ENCODE assay signal across 8 cellular contexts in the genomic region with DNA sequence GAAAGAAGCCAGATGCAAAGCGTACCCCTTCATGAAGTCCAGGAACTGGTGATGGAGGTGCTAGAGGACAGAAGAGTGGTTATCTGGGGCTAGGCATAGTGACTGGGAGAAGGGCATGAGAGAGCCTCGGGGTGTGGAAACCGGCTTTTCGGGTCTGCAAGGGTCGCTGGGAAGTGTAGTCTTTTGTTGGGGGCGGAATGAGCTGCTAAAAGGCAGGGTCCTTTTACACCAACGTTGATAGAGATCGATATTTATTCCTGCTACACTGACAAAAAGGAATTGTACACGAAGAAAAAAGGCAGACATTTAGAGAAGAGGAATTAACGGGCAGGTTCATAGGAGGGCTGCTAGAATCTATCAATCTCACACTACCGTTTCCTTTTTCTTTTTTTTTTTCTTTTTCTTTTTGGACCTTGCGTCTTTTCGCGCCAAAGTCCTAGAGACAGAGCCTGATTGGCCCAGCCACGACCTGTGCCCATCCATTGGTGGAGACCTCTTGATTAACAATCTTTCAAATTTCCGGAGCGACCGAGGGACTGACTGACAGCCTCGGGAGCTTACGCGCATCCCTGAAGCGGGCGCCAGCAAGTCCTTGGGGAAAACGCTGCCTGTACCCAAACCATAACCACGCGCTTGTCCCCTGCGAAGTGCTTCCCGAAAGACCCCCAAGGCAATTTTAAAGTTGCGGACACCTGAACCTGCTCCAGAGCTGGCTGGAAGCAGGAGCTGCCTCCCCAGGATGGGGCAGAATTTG. TPM values are rescaled to one million over a fixed set of nuclear protein-coding genes. Genes with fewer than 3 reads are reported as not detected.
DNase-seq lines count a peak whose midpoint lies in the region; ATAC-seq and TF ChIP-seq lines count a peak whose summit lies in the region.

No MANE protein-coding gene starts in this region.

- H3K9me3 Mint-ChIP-seq in activated naive CD8-positive, alpha-beta T cell treated with anti-CD3 and anti-CD28 coated beads for 36 hours: no peaks in the 10 kb centered on the region

- H3K27ac ChIP-seq in left ventricle myocardium inferior (replicated peaks) (no peak overlapping the region), prostate gland (no peak overlapping the region), uterus (no peak overlapping the region)

- peak; percentile 93 for DNase-seq in GM12865 (ENCODE audit: low read depth)
- DNase-seq in NB4 (ENCODE audit: low read depth): peak; percentile 96
- peak; percentile 80 for DNase-seq in activated naive CD8-positive, alpha-beta T cell treated with anti-CD3 and anti-CD28 coated beads for 36 hours
- DNase-seq in left ventricle myocardium inferior: peak; percentile 32
- DNase-seq in prostate gland (ENCODE audit: low spot score): peak; percentile 53
- DNase-seq in uterus: peak; percentile 38 to 42

- TF ChIP-seq POLR2A in NB4 (IDR thresholded peaks at IDR 0.05; ENCODE audit: extremely low read depth, insufficient read length): no peak
- TF ChIP-seq POLR2A in prostate gland (IDR thresholded peaks at IDR 0.05): no peak
- TF ChIP-seq POLR2A in uterus (IDR thresholded peaks at IDR 0.05): no peak

- H3K27me3 ChIP-seq in left ventricle myocardium inferior (ENCODE audit: low read depth) (no peaks in the 10 kb centered on the region), prostate gland (replicated peaks; ENCODE audit: insufficient read depth) (no peaks in the 10 kb centered on the region), uterus (no peaks in the 10 kb centered on the region)

- peaks cover 14% of the 10 kb centered on the region for H3K4me1 ChIP-seq in left ventricle myocardium inferior
- no peaks in the 10 kb centered on the region for H3K4me1 ChIP-seq in prostate gland (replicated peaks)
- H3K4me1 ChIP-seq in uterus: no peaks in the 10 kb centered on the region

- peaks cover 3% of the 10 kb centered on the region for H3K27me3 Mint-ChIP-seq in activated naive CD8-positive, alpha-beta T cell treated with anti-CD3 and anti-CD28 coated beads for 36 hours

- H3K9me3 ChIP-seq in left ventricle myocardium inferior (replicated peaks): no peaks in the 10 kb centered on the region
- H3K9me3 ChIP-seq in prostate gland: no peaks in the 10 kb centered on the region
- H3K9me3 ChIP-seq in uterus: no peaks in the 10 kb centered on the region

- H3K36me3 Mint-ChIP-seq in activated naive CD8-positive, alpha-beta T cell treated with anti-CD3 and anti-CD28 coated beads for 36 hours: no peaks in the 10 kb centered on the region

- H3K4me3 Mint-ChIP-seq in activated naive CD8-positive, alpha-beta T cell treated with anti-CD3 and anti-CD28 coated beads for 36 hours: peak overlapping the region; percentile 97

- H3K27ac Mint-ChIP-seq in activated naive CD8-positive, alpha-beta T cell treated with anti-CD3 and anti-CD28 coated beads for 36 hours: peak overlapping the region; percentile 91

- intact Hi-C loops in left ventricle myocardium inferior (cut with micrococcal nuclease) (no loop called here), prostate gland (cut with DNase I) (no loop called here), uterus (cut with DNase I; ENCODE audit: low total_unique reads) (no loop called here)

- H3K36me3 ChIP-seq in left ventricle myocardium inferior: no peaks in the 10 kb centered on the region
- no peaks in the 10 kb centered on the region for H3K36me3 ChIP-seq in prostate gland
- no peaks in the 10 kb centered on the region for H3K36me3 ChIP-seq in uterus

- peaks cover 9% of the 10 kb centered on the region for H3K4me1 Mint-ChIP-seq in activated naive CD8-positive, alpha-beta T cell treated with anti-CD3 and anti-CD28 coated beads for 36 hours

- under 1% methylated on average over 27 of the region's 29 CpGs for WGBS in prostate gland

- ATAC-seq in HG02610 (IDR thresholded peaks at IDR 0.05; ENCODE audit: unreplicated experiment): peak; percentile 95
- peak; percentile 99 for ATAC-seq in SK-N-SH treated with all-trans-retinoic acid at 6 μM for 48 hours

- TF ChIP-seq CTCF in GM12865 (IDR thresholded peaks at IDR 0.05; ENCODE audit: insufficient read depth, low read depth, low read length, missing control alignments): no peak
- TF ChIP-seq CTCF in NB4 (IDR thresholded peaks at IDR 0.05; ENCODE audit: low read depth, low read length): no peak
- no peak for TF ChIP-seq CTCF in left ventricle myocardium inferior (IDR thresholded peaks at IDR 0.05; ENCODE audit: borderline replicate concordance)
- TF ChIP-seq CTCF in prostate gland (IDR thresholded peaks at IDR 0.05): no peak
- no peak for TF ChIP-seq CTCF in uterus (IDR thresholded peaks at IDR 0.05)

- H3K4me3 ChIP-seq in GM12865 (ENCODE audit: low read depth, low read length): peak overlapping the region; percentile 92
- H3K4me3 ChIP-seq in NB4 (ENCODE audit: low read depth, low read length): peak overlapping the region; percentile 87
- peak overlapping the region; percentile 67 for H3K4me3 ChIP-seq in left ventricle myocardium inferior
- peak overlapping the region; percentile 28 to 33 for H3K4me3 ChIP-seq in prostate gland
- H3K4me3 ChIP-seq in uterus: peak overlapping the region; percentile 36 to 42

TF ChIP-seq in SK-N-SH treated with all-trans-retinoic acid at 6 μM for 48 hours, 23 proteins besides CTCF, POLR2A, EP300 and RAD21 (continues in another document):
- TF ChIP-seq ZFP3 (CRISPR knock-in tag; IDR thresholded peaks at IDR 0.05) (no peak), RARB (CRISPR knock-in tag; IDR thresholded peaks at IDR 0.05) (no peak), ZNF565 (CRISPR knock-in tag; conservative IDR thresholded peaks at IDR 0.05; ENCODE audit: low read depth) (no peak), ZNF70 (CRISPR knock-in tag; IDR thresholded peaks at IDR 0.05) (no peak), ZC3H10 (CRISPR knock-in tag; IDR thresholded peaks at IDR 0.05) (no peak), ISL1 (CRISPR knock-in tag; IDR thresholded peaks at IDR 0.05) (no peak), PPARA (CRISPR knock-in tag; IDR thresholded peaks at IDR 0.05; ENCODE audit: borderline replicate concordance) (no peak), ZNF8 (CRISPR knock-in tag; IDR thresholded peaks at IDR 0.05) (no peak), TCF4 (CRISPR knock-in tag; IDR thresholded peaks at IDR 0.05; ENCODE audit: borderline replicate concordance) (no peak), GLIS3 (CRISPR knock-in tag; IDR thresholded peaks at IDR 0.05) (no peak), ESRRG (CRISPR knock-in tag; IDR thresholded peaks at IDR 0.05) (no peak), ARNTL (CRISPR knock-in tag; IDR thresholded peaks at IDR 0.05; ENCODE audit: borderline replicate concordance, low read depth) (no peak)
- TF ChIP-seq, protein P1, sequence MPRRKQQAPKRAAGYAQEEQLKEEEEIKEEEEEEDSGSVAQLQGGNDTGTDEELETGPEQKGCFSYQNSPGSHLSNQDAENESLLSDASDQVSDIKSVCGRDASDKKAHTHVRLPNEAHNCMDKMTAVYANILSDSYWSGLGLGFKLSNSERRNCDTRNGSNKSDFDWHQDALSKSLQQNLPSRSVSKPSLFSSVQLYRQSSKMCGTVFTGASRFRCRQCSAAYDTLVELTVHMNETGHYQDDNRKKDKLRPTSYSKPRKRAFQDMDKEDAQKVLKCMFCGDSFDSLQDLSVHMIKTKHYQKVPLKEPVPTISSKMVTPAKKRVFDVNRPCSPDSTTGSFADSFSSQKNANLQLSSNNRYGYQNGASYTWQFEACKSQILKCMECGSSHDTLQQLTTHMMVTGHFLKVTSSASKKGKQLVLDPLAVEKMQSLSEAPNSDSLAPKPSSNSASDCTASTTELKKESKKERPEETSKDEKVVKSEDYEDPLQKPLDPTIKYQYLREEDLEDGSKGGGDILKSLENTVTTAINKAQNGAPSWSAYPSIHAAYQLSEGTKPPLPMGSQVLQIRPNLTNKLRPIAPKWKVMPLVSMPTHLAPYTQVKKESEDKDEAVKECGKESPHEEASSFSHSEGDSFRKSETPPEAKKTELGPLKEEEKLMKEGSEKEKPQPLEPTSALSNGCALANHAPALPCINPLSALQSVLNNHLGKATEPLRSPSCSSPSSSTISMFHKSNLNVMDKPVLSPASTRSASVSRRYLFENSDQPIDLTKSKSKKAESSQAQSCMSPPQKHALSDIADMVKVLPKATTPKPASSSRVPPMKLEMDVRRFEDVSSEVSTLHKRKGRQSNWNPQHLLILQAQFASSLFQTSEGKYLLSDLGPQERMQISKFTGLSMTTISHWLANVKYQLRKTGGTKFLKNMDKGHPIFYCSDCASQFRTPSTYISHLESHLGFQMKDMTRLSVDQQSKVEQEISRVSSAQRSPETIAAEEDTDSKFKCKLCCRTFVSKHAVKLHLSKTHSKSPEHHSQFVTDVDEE (CRISPR knock-in tag; IDR thresholded peaks at IDR 0.05): no peak
- TF ChIP-seq, protein P2, sequence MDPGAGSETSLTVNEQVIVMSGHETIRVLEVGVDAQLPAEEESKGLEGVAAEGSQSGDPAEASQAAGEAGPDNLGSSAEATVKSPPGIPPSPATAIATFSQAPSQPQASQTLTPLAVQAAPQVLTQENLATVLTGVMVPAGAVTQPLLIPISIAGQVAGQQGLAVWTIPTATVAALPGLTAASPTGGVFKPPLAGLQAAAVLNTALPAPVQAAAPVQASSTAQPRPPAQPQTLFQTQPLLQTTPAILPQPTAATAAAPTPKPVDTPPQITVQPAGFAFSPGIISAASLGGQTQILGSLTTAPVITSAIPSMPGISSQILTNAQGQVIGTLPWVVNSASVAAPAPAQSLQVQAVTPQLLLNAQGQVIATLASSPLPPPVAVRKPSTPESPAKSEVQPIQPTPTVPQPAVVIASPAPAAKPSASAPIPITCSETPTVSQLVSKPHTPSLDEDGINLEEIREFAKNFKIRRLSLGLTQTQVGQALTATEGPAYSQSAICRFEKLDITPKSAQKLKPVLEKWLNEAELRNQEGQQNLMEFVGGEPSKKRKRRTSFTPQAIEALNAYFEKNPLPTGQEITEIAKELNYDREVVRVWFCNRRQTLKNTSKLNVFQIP (CRISPR knock-in tag; IDR thresholded peaks at IDR 0.05; ENCODE audit: borderline replicate concordance, low read depth): no peak

RNA-seq across cellular contexts. Expression of a gene that starts 27.7 kb away (rescaled TPM):
- total RNA-seq in activated naive CD8-positive, alpha-beta T cell treated with anti-CD3 and anti-CD28 coated beads for 36 hours: 10 to 100 TPM; 19.2 to 20.3 TPM
- total RNA-seq in left ventricle myocardium inferior: 33.4 TPM
- total RNA-seq in prostate gland: 10 to 100 TPM; 52.1 to 67.5 TPM
- total RNA-seq in uterus: 10 to 100 TPM; 21.5 to 42.6 (median 30.0) TPM

RNA-seq across cellular contexts. Expression of a gene that starts 56.3 kb away (rescaled TPM):
- total RNA-seq in activated naive CD8-positive, alpha-beta T cell treated with anti-CD3 and anti-CD28 coated beads for 36 hours: 100 to 1,000 TPM; 178 to 183 TPM
- 159 TPM for total RNA-seq in left ventricle myocardium inferior
- total RNA-seq in prostate gland: 100 to 1,000 TPM; 133 to 242 TPM
- 100 to 1,000 TPM; 110 to 299 (median 189) TPM for total RNA-seq in uterus

Comparison
In these comparisons a context has a peak if more than half of its experiments do, and no peak if none do; other contexts are left out.
1. DNase-seq: peak in every context shown above with its lines; median percentile 96 in NB4; 93 in GM12865; 80 in activated naive CD8-positive, alpha-beta T cell treated with anti-CD3 and anti-CD28 coated beads for 36 hours; 53 in prostate gland; 40 in uterus; 32 in left ventricle myocardium inferior.
2. H3K4me3 ChIP-seq: peak in every context shown above with its lines; median percentile 92 in GM12865; 87 in NB4; 67 in left ventricle myocardium inferior; 39 in uterus; 30 in prostate gland.